ENCODE assay signal across 8 cellular contexts in genomic region chr14:50231475-50232275, GRCh38. TPM values are rescaled to one million over a fixed set of nuclear protein-coding genes. Genes with fewer than 3 reads are reported as not detected.
DNase-seq lines count a peak whose midpoint lies in the region; ATAC-seq and TF ChIP-seq lines count a peak whose summit lies in the region.

Gene SOS2, minus strand, starts transcription at chr14:50231578. Its CDS starts 295 bp downstream, at chr14:50231283.

- no peaks in the 10 kb centered on the region for H3K36me3 ChIP-seq in right lobe of liver

- intact Hi-C loops in right lobe of liver (cut with DNase I), result no loop called here

- H3K4me1 ChIP-seq in right lobe of liver, result peaks cover 0 to 20% (median 6%) of the 10 kb centered on the region in 4 donors

- H3K27me3 ChIP-seq in right lobe of liver, result no peaks in the 10 kb centered on the region

- TF ChIP-seq CTCF in right lobe of liver (IDR thresholded peaks at IDR 0.05), result peak in 1 of 4 donors; percentile 8

- peak within 1 kb of the TSS; percentile 77 to 97 (median 92) for H3K27ac ChIP-seq in right lobe of liver

- DNase-seq in C1 segment of cervical spinal cord (lab: John Stamatoyannopoulos, UW) (peak; percentile 53 to 96 (median 84)), NCI-H526 treated with DMSO at 0.1 percent for 48 hours (lab: John Stamatoyannopoulos, UW) (peak; percentile 89), dermis blood vessel endothelial cell (peak; percentile 89), right lobe of liver (peak; percentile 92 to 93 (median 92))
- DNase-seq in activated CD4-positive, alpha-beta T cell treated with anti-CD3 and anti-CD28 coated beads, Interleukin-2, amount 50 U/mL, for 4 hours, result peak; percentile 77 to 81
- peak; percentile 72 to 75 for DNase-seq in stimulated activated CD4-positive, alpha-beta T cell treated with anti-CD3 and anti-CD28 coated beads, Interleukin-4, amount 100 ng/mL, for 4 hours

- WGBS in right lobe of liver (ENCODE audit: insufficient coverage, low coverage, low lambda C conversion rate, missing lambda C conversion rate), result 0% methylated on average over 11 of the region's 90 CpGs

- no peaks in the 10 kb centered on the region for H3K9me3 ChIP-seq in right lobe of liver

- H3K4me3 ChIP-seq in right lobe of liver, result peak within 1 kb of the TSS; percentile 66 to 95 (median 76)

- ATAC-seq in GM19324 (IDR thresholded peaks at IDR 0.05; ENCODE audit: low FRiP score, unreplicated experiment) (peak; percentile 89), HG03460 (IDR thresholded peaks at IDR 0.05; ENCODE audit: unreplicated experiment) (peak; percentile 80), right lobe of liver (peak; percentile 91 to 97 (median 94))

- TF ChIP-seq POLR2A in right lobe of liver (IDR thresholded peaks at IDR 0.05), result peak; percentile 95

RNA-seq across cellular contexts. Expression of gene SOS2, which starts in this region (rescaled TPM):
- total RNA-seq in dermis blood vessel endothelial cell, result 31.5 and 37.4 TPM in 2 replicates
- total RNA-seq in right lobe of liver, result 10 to 100 TPM in 3 of 6 experiments, 1 to 10 TPM in 3; 9.0 to 12.4 (median 10.3) TPM

Comparison
In these comparisons a context has a peak if more than half of its experiments do, and no peak if none do; other contexts are left out.
1. Peak in every context shown above with its lines: DNase-seq, ATAC-seq, H3K4me3 ChIP-seq and H3K27ac ChIP-seq.